1 cellular context compared by ENCODE assay signal in the genomic region with DNA sequence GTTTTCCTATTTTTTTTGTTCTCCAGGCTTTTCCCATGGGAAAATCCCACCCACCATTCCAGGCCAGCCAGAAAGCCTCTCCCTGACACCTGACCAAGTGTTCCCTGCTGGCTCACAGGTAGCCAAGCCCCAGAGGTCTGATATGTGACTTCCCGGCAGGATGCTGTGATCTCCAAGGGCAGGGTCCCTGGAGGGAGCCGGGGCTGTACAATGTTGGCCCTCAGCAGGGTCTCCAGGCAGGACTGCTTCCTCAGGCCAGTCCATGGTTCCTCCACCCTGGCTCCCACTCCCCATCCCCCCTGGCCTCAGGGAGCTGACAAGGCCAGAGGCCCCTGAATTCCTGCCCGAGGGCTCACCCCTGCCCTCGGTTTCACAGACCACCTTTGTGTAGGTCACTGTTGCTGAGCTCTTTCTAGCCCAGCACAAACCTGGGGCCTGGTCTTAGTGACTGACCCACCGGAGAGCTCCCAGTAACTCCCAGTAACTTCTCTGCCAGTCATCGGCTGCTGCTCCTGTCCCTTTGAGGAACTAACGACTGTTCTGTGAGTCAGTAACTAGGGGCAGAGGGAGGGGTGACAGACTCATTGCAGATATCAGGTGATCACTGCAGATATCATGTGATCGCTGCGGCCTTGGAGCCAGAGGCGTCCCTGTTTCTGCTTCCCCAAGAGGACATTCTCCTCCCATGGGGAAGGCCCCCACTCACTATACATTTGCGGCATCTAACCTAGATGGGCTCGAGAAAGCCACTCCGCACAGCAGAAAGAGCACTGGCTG.
TF ChIP-seq lines count a peak whose summit lies in the region.

No MANE protein-coding gene starts in this region.

TF ChIP-seq in HepG2, 621 proteins besides CTCF, POLR2A, EP300 and RAD21 (continued from another document and continues in another):
- peak; percentile 55 for TF ChIP-seq SALL1 (CRISPR knock-in tag; IDR thresholded peaks at IDR 0.05)
- TF ChIP-seq ZC3H13 (CRISPR knock-in tag; IDR thresholded peaks at IDR 0.05) = 0 out of 2 replicates have a peak, but pooled peaks have one; percentile 40
- peak; percentile 6; the same call in 1 of the 2 replicates for TF ChIP-seq HNF4A (CRISPR knock-in tag; IDR thresholded peaks at IDR 0.05)
- TF ChIP-seq GZF1 (CRISPR knock-in tag; IDR thresholded peaks at IDR 0.05) = no peak
- TF ChIP-seq, protein P1, sequence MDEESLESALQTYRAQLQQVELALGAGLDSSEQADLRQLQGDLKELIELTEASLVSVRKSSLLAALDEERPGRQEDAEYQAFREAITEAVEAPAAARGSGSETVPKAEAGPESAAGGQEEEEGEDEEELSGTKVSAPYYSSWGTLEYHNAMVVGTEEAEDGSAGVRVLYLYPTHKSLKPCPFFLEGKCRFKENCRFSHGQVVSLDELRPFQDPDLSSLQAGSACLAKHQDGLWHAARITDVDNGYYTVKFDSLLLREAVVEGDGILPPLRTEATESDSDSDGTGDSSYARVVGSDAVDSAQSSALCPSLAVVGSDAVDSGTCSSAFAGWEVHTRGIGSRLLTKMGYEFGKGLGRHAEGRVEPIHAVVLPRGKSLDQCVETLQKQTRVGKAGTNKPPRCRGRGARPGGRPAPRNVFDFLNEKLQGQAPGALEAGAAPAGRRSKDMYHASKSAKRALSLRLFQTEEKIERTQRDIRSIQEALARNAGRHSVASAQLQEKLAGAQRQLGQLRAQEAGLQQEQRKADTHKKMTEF (CRISPR knock-in tag; IDR thresholded peaks at IDR 0.05) = peak; percentile 65
- TF ChIP-seq NONO (IDR thresholded peaks at IDR 0.05) = no peak
- peak; percentile 51; the same call in 1 of the 2 replicates for TF ChIP-seq NONO (CRISPR knock-in tag; conservative IDR thresholded peaks at IDR 0.05)
- TF ChIP-seq ONECUT2 (CRISPR knock-in tag; IDR thresholded peaks at IDR 0.05) = no peak
- TF ChIP-seq KAT8 (CRISPR knock-in tag; IDR thresholded peaks at IDR 0.05) = peak; percentile 98
- TF ChIP-seq, protein P2, sequence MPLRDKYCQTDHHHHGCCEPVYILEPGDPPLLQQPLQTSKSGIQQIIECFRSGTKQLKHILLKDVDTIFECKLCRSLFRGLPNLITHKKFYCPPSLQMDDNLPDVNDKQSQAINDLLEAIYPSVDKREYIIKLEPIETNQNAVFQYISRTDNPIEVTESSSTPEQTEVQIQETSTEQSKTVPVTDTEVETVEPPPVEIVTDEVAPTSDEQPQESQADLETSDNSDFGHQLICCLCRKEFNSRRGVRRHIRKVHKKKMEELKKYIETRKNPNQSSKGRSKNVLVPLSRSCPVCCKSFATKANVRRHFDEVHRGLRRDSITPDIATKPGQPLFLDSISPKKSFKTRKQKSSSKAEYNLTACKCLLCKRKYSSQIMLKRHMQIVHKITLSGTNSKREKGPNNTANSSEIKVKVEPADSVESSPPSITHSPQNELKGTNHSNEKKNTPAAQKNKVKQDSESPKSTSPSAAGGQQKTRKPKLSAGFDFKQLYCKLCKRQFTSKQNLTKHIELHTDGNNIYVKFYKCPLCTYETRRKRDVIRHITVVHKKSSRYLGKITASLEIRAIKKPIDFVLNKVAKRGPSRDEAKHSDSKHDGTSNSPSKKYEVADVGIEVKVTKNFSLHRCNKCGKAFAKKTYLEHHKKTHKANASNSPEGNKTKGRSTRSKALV (CRISPR knock-in tag; IDR thresholded peaks at IDR 0.05) = no peak
- peak; percentile 83; the same call in 1 of the 2 replicates for TF ChIP-seq YEATS2 (CRISPR knock-in tag; IDR thresholded peaks at IDR 0.05; ENCODE audit: borderline replicate concordance)
- no peak for TF ChIP-seq ZFP41 (CRISPR knock-in tag; IDR thresholded peaks at IDR 0.05; ENCODE audit: borderline replicate concordance)
- TF ChIP-seq, protein P3, sequence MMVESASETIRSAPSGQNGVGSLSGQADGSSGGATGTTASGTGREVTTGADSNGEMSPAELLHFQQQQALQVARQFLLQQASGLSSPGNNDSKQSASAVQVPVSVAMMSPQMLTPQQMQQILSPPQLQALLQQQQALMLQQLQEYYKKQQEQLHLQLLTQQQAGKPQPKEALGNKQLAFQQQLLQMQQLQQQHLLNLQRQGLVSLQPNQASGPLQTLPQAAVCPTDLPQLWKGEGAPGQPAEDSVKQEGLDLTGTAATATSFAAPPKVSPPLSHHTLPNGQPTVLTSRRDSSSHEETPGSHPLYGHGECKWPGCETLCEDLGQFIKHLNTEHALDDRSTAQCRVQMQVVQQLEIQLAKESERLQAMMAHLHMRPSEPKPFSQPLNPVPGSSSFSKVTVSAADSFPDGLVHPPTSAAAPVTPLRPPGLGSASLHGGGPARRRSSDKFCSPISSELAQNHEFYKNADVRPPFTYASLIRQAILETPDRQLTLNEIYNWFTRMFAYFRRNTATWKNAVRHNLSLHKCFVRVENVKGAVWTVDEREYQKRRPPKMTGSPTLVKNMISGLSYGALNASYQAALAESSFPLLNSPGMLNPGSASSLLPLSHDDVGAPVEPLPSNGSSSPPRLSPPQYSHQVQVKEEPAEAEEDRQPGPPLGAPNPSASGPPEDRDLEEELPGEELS (CRISPR knock-in tag; IDR thresholded peaks at IDR 0.05) = no peak
- TF ChIP-seq HMG20A (CRISPR knock-in tag; IDR thresholded peaks at IDR 0.05; ENCODE audit: borderline replicate concordance) = no peak; the same call in 1 of the 2 replicates
- TF ChIP-seq ZNF547 (CRISPR knock-in tag; IDR thresholded peaks at IDR 0.05) = no peak
- no peak for TF ChIP-seq TBX3 (IDR thresholded peaks at IDR 0.05; ENCODE audit: borderline replicate concordance)
- TF ChIP-seq RBFOX2 (IDR thresholded peaks at IDR 0.05; ENCODE audit: low read depth, low read length) = no peak
- no peak for TF ChIP-seq ZNF773 (CRISPR knock-in tag; IDR thresholded peaks at IDR 0.05; ENCODE audit: borderline replicate concordance)
- TF ChIP-seq ZNF263 (CRISPR knock-in tag; IDR thresholded peaks at IDR 0.05) = no peak
- no peak; the same call in 1 of the 2 replicates for TF ChIP-seq ZMAT3 (CRISPR knock-in tag; conservative IDR thresholded peaks at IDR 0.05)
- no peak for TF ChIP-seq MXI1 (IDR thresholded peaks at IDR 0.05; ENCODE audit: borderline replicate concordance, low read depth, low read length)
- TF ChIP-seq ZSCAN20 (CRISPR knock-in tag; IDR thresholded peaks at IDR 0.05; ENCODE audit: borderline replicate concordance) = no peak
- TF ChIP-seq NFE2L2 (IDR thresholded peaks at IDR 0.05; ENCODE audit: low read length) = no peak
- no peak for TF ChIP-seq TCF12 (IDR thresholded peaks at IDR 0.05)
- TF ChIP-seq TCF12 (CRISPR knock-in tag; IDR thresholded peaks at IDR 0.05) = no peak
- peak; percentile 93 for TF ChIP-seq ZNF615 (CRISPR knock-in tag; IDR thresholded peaks at IDR 0.05; ENCODE audit: borderline replicate concordance)
- no peak for TF ChIP-seq ZNF543 (CRISPR knock-in tag; IDR thresholded peaks at IDR 0.05)
- TF ChIP-seq, protein P4, sequence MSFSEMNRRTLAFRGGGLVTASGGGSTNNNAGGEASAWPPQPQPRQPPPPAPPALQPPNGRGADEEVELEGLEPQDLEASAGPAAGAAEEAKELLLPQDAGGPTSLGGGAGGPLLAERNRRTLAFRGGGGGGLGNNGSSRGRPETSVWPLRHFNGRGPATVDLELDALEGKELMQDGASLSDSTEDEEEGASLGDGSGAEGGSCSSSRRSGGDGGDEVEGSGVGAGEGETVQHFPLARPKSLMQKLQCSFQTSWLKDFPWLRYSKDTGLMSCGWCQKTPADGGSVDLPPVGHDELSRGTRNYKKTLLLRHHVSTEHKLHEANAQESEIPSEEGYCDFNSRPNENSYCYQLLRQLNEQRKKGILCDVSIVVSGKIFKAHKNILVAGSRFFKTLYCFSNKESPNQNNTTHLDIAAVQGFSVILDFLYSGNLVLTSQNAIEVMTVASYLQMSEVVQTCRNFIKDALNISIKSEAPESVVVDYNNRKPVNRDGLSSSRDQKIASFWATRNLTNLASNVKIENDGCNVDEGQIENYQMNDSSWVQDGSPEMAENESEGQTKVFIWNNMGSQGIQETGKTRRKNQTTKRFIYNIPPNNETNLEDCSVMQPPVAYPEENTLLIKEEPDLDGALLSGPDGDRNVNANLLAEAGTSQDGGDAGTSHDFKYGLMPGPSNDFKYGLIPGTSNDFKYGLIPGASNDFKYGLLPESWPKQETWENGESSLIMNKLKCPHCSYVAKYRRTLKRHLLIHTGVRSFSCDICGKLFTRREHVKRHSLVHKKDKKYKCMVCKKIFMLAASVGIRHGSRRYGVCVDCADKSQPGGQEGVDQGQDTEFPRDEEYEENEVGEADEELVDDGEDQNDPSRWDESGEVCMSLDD (CRISPR knock-in tag; IDR thresholded peaks at IDR 0.05; ENCODE audit: borderline replicate concordance) = no peak
- TF ChIP-seq NRL (CRISPR knock-in tag; IDR thresholded peaks at IDR 0.05; ENCODE audit: borderline replicate concordance) = no peak
- TF ChIP-seq ZNF567 (CRISPR knock-in tag; IDR thresholded peaks at IDR 0.05; ENCODE audit: borderline replicate concordance) = no peak
- no peak for TF ChIP-seq ADNP (CRISPR knock-in tag; IDR thresholded peaks at IDR 0.05)
- TF ChIP-seq JUN (CRISPR knock-in tag; IDR thresholded peaks at IDR 0.05) = peak; percentile 48; the same call in 1 of the 2 replicates
- TF ChIP-seq, protein P5, sequence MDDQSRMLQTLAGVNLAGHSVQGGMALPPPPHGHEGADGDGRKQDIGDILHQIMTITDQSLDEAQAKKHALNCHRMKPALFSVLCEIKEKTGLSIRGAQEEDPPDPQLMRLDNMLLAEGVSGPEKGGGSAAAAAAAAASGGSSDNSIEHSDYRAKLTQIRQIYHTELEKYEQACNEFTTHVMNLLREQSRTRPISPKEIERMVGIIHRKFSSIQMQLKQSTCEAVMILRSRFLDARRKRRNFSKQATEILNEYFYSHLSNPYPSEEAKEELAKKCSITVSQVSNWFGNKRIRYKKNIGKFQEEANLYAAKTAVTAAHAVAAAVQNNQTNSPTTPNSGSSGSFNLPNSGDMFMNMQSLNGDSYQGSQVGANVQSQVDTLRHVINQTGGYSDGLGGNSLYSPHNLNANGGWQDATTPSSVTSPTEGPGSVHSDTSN (CRISPR knock-in tag; IDR thresholded peaks at IDR 0.05; ENCODE audit: borderline replicate concordance) = no peak
- no peak for TF ChIP-seq SNAI1 (CRISPR knock-in tag; IDR thresholded peaks at IDR 0.05; ENCODE audit: borderline replicate concordance)
- TF ChIP-seq HOXA7 (CRISPR knock-in tag; IDR thresholded peaks at IDR 0.05) = no peak
- no peak for TF ChIP-seq SMYD3 (CRISPR knock-in tag; IDR thresholded peaks at IDR 0.05)
- TF ChIP-seq TARDBP (CRISPR knock-in tag; IDR thresholded peaks at IDR 0.05) = no peak
- TF ChIP-seq TRIM24 (CRISPR knock-in tag; IDR thresholded peaks at IDR 0.05) = no peak
- no peak for TF ChIP-seq MIER2 (CRISPR knock-in tag; IDR thresholded peaks at IDR 0.05)
- TF ChIP-seq ZNF577 (CRISPR knock-in tag; IDR thresholded peaks at IDR 0.05; ENCODE audit: borderline replicate concordance, low read depth) = no peak
- TF ChIP-seq MLLT10 (CRISPR knock-in tag; IDR thresholded peaks at IDR 0.05) = no peak
- TF ChIP-seq, protein P6, sequence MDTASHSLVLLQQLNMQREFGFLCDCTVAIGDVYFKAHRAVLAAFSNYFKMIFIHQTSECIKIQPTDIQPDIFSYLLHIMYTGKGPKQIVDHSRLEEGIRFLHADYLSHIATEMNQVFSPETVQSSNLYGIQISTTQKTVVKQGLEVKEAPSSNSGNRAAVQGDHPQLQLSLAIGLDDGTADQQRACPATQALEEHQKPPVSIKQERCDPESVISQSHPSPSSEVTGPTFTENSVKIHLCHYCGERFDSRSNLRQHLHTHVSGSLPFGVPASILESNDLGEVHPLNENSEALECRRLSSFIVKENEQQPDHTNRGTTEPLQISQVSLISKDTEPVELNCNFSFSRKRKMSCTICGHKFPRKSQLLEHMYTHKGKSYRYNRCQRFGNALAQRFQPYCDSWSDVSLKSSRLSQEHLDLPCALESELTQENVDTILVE (CRISPR knock-in tag; IDR thresholded peaks at IDR 0.05) = no peak
- TF ChIP-seq, protein P7, sequence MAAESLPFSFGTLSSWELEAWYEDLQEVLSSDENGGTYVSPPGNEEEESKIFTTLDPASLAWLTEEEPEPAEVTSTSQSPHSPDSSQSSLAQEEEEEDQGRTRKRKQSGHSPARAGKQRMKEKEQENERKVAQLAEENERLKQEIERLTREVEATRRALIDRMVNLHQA (CRISPR knock-in tag; IDR thresholded peaks at IDR 0.05) = no peak
- peak; percentile 60; the same call in 1 of the 2 replicates for TF ChIP-seq ZNF772 (CRISPR knock-in tag; IDR thresholded peaks at IDR 0.05)
- TF ChIP-seq ZNF549 (CRISPR knock-in tag; IDR thresholded peaks at IDR 0.05) = no peak
- TF ChIP-seq GABPA (IDR thresholded peaks at IDR 0.05; ENCODE audit: low read depth, low read length) = no peak
- TF ChIP-seq GABPA (CRISPR knock-in tag; IDR thresholded peaks at IDR 0.05; ENCODE audit: low read depth) = no peak
- TF ChIP-seq HMGA1 (CRISPR knock-in tag; conservative IDR thresholded peaks at IDR 0.05) = no peak
- no peak for TF ChIP-seq NCOR1 (IDR thresholded peaks at IDR 0.05; ENCODE audit: borderline replicate concordance, low read length)
- TF ChIP-seq ZBTB38 (CRISPR knock-in tag; IDR thresholded peaks at IDR 0.05) = peak; percentile 37; the same call in 1 of the 2 replicates
- TF ChIP-seq, protein P8, sequence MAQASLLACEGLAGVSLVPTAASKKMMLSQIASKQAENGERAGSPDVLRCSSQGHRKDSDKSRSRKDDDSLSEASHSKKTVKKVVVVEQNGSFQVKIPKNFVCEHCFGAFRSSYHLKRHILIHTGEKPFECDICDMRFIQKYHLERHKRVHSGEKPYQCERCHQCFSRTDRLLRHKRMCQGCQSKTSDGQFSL (CRISPR knock-in tag; IDR thresholded peaks at IDR 0.05) = no peak
- TF ChIP-seq POGZ (CRISPR knock-in tag; IDR thresholded peaks at IDR 0.05) = no peak
- TF ChIP-seq, protein P9, sequence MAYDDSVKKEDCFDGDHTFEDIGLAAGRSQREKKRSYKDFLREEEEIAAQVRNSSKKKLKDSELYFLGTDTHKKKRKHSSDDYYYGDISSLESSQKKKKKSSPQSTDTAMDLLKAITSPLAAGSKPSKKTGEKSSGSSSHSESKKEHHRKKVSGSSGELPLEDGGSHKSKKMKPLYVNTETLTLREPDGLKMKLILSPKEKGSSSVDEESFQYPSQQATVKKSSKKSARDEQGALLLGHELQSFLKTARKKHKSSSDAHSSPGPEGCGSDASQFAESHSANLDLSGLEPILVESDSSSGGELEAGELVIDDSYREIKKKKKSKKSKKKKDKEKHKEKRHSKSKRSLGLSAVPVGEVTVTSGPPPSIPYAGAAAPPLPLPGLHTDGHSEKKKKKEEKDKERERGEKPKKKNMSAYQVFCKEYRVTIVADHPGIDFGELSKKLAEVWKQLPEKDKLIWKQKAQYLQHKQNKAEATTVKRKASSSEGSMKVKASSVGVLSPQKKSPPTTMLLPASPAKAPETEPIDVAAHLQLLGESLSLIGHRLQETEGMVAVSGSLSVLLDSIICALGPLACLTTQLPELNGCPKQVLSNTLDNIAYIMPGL (CRISPR knock-in tag; IDR thresholded peaks at IDR 0.05; ENCODE audit: borderline replicate concordance in 1 of 2, low read depth in 1 of 2) = 0 out of 4 replicates have a peak, but pooled peaks of 1 of the 2 experiments have one; percentile 75
- TF ChIP-seq, protein P10, sequence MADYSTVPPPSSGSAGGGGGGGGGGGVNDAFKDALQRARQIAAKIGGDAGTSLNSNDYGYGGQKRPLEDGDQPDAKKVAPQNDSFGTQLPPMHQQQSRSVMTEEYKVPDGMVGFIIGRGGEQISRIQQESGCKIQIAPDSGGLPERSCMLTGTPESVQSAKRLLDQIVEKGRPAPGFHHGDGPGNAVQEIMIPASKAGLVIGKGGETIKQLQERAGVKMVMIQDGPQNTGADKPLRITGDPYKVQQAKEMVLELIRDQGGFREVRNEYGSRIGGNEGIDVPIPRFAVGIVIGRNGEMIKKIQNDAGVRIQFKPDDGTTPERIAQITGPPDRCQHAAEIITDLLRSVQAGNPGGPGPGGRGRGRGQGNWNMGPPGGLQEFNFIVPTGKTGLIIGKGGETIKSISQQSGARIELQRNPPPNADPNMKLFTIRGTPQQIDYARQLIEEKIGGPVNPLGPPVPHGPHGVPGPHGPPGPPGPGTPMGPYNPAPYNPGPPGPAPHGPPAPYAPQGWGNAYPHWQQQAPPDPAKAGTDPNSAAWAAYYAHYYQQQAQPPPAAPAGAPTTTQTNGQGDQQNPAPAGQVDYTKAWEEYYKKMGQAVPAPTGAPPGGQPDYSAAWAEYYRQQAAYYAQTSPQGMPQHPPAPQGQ (CRISPR knock-in tag; IDR thresholded peaks at IDR 0.05; ENCODE audit: borderline replicate concordance) = no peak
